ENCODE assay signal across 11 cellular contexts in the genomic region with DNA sequence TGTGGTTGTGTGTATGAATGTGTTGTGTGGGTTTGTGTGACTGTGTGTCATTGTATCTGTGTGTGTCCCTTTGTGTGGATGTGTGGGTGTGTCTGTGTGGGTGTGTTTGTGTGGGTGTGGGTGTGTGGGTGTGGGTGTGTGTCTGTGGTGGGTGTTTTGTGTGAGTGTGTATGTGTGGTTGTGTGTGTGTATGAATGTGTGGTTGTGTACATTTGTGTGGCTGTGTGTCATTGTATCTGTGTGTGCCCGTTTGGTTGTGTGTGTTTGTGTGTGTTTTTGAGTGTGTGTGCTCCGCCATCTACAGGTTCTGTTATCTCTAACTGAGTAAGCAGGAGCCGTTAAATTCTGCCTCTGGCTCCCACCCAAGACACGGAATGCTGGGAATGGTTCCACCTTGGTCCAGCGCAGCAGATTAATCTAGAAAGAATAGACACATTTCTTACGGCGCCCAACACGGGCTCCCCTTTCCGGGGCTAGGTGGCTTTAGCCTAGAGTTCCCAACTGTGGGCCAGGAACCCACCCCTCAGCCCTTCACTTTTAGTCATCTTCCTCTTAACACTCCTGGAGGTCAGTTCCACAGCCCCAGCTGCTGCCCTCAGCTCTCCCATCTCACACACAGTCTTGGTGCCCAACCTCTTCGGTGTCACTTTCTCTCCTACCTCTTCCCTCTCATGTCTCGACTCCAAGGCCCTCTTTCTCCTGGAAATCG.
DNase-seq lines count a peak whose midpoint lies in the region; TF ChIP-seq lines count a peak whose summit lies in the region.
"Had no signal": no experiment of that assay in that cellular context is flagged by ENCODE, and none has a peak within 500 bp of the region (broad histone marks: within the 10 kb centered on the region; RNA-seq: fewer than 3 reads in every experiment).

No MANE protein-coding gene starts in this region.

- no peak overlapping the region for H3K4me3 Mint-ChIP-seq in Caco-2 (ENCODE audit: unreplicated experiment)
- H3K4me3 Mint-ChIP-seq: dendritic cell treated with granulocyte-macrophage colony-stimulating factor and Interleukin-4, amounts not matched to agents 40 ng/mL and 50 ng/mL, for 4 days had no signal

- no peak overlapping the region for H3K27ac Mint-ChIP-seq in Caco-2 (ENCODE audit: unreplicated experiment)
- H3K27ac Mint-ChIP-seq: dendritic cell treated with granulocyte-macrophage colony-stimulating factor and Interleukin-4, amounts not matched to agents 40 ng/mL and 50 ng/mL, for 4 days had no signal

- H3K4me1 ChIP-seq in Caco-2 (no peaks in the 10 kb centered on the region), colonic mucosa (no peaks in the 10 kb centered on the region)
- H3K4me1 ChIP-seq: Peyer's patch, spleen had no signal

- no peak overlapping the region for H3K4me3 ChIP-seq in Caco-2 (ENCODE audit: low read depth, low read length)
- H3K4me3 ChIP-seq in colonic mucosa: no peak overlapping the region
- H3K4me3 ChIP-seq: Peyer's patch, spleen had no signal

- H3K9me3 Mint-ChIP-seq in Caco-2 (ENCODE audit: unreplicated experiment): peaks cover 20% of the 10 kb centered on the region

- no peaks in the 10 kb centered on the region for H3K4me1 Mint-ChIP-seq in Caco-2 (ENCODE audit: low read depth, unreplicated experiment)

- H3K27me3 Mint-ChIP-seq in Caco-2 (ENCODE audit: insufficient read depth, unreplicated experiment): peaks cover under 1% of the 10 kb centered on the region

- DNase-seq in Caco-2 (peak; percentile 14 to 39), LoVo (ENCODE audit: low spot score) (peak; percentile 14), colonic mucosa (peak; percentile 52), myocyte (ENCODE audit: low read depth) (peak; percentile 43), DMS79 (lab: John Stamatoyannopoulos, UW) (no peak), OCI-M2 (lab: John Stamatoyannopoulos, UW; ENCODE audit: unreplicated experiment) (no peak), head of caudate nucleus (no peak)
- DNase-seq in activated CD4-positive, alpha-beta T cell treated with anti-CD3 and anti-CD28 coated beads, Interleukin-2, amount 50 U/mL, for 1 hour: no peak
- DNase-seq: Peyer's patch, spleen had no signal

- peaks cover 5% of the 10 kb centered on the region for H3K36me3 Mint-ChIP-seq in Caco-2 (ENCODE audit: insufficient read depth, unreplicated experiment)

- H3K36me3 ChIP-seq in Caco-2 (ENCODE audit: control insufficient read depth, insufficient read depth, low read length) (no peaks in the 10 kb centered on the region), colonic mucosa (no peaks in the 10 kb centered on the region)
- H3K36me3 ChIP-seq: Peyer's patch, spleen had no signal

- TF ChIP-seq CTCF in Caco-2 (IDR thresholded peaks at IDR 0.05; ENCODE audit: insufficient read depth in 1 of 2, low read depth in 1 of 2, low read length in 1 of 2, severe bottlenecking in 1 of 2, unreplicated experiment in 1 of 2) (no peak), colonic mucosa (IDR thresholded peaks at IDR 0.05) (no peak)

- H3K9ac ChIP-seq in colonic mucosa (ENCODE audit: low read depth in 2 of 2, low read length in 2 of 2): no peak overlapping the region

- H3K9me3 ChIP-seq in Caco-2: no peaks in the 10 kb centered on the region
- no peaks in the 10 kb centered on the region for H3K9me3 ChIP-seq in colonic mucosa
- H3K9me3 ChIP-seq: Peyer's patch had no signal

- no peaks in the 10 kb centered on the region for H3K27me3 ChIP-seq in Caco-2 (replicated peaks; ENCODE audit: control insufficient read depth, insufficient read depth, low read length)
- H3K27me3 ChIP-seq in colonic mucosa: no peaks in the 10 kb centered on the region
- H3K27me3 ChIP-seq: Peyer's patch, spleen had no signal

- POLR2A ChIA-PET in Caco-2 (lab: Charles Lee): no interaction called here

- no TSS peak for BruUV-seq in Caco-2 (replicated peaks; lab: Mats Ljungman, UMichigan)

- intact Hi-C loops in Caco-2 (cut with micrococcal nuclease; ENCODE audit: unreplicated experiment): no loop called here
- intact Hi-C loops in colonic mucosa (cut with DNase I): no loop called here
- intact Hi-C loops in head of caudate nucleus (cut with DNase I): no loop called here

- no peak overlapping the region for H3K27ac ChIP-seq in colonic mucosa
- H3K27ac ChIP-seq: Peyer's patch, spleen had no signal

- CTCF ChIA-PET in Caco-2 (lab: Charles Lee): no interaction called here

Comparison
In these comparisons a context has a peak if more than half of its experiments do, and no peak if none do; other contexts are left out.
1. DNase-seq: peak in Caco-2 (2 of 2), LoVo (single experiment), colonic mucosa (single experiment) and myocyte (single experiment); none in DMS79 (single experiment), activated CD4-positive, alpha-beta T cell treated with anti-CD3 and anti-CD28 coated beads, Interleukin-2, amount 50 U/mL, for 1 hour (single experiment), OCI-M2 (single experiment) and head of caudate nucleus (0 of 42).